Comparison of ENCODE assay signal across 10 cellular contexts in the genomic region with DNA sequence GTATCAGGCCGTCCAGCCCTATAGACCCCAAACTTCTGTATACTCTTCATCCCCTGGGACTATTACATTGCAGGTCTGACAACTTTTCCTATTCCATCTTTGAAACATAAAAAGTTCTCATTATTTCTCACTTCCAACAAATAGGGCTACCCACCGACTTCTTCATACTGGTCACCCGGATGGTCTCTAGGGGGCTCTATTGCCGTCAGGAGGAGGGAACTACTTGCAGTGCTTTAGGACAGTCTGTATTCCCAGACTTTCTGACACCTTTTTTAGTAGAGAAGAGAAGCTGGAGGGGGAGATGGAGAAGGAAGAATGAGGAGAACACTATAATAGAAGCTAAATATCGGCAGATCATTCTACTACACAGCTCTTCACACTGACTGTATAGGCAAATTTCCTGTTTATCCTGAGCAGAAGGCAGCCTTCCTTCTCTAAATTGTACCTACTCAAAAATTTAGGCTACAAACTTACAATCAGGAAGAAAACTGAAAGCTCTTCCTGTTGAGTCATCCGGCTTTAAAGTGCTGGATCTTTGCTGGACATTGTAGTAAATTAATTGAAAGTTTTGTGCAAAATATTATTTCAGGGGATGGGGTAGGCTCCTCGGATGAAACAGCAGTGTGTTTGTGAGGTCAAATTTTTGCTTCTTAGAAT. TPM values are rescaled to one million over a fixed set of nuclear protein-coding genes. Genes with fewer than 3 reads are reported as not detected.
DNase-seq lines count a peak whose midpoint lies in the region; ATAC-seq and TF ChIP-seq lines count a peak whose summit lies in the region.
"Had no signal": no experiment of that assay in that cellular context is flagged by ENCODE, and none has a peak within 500 bp of the region (broad histone marks: within the 10 kb centered on the region; RNA-seq: fewer than 3 reads in every experiment).

No MANE protein-coding gene starts in this region.

- intact Hi-C loops in adrenal gland (cut with DNase I) (no loop called here), body of pancreas (cut with DNase I) (no loop called here)

- TF ChIP-seq CTCF in AG04450 (IDR thresholded peaks at IDR 0.05; ENCODE audit: low read depth, low read length) (peak; percentile 31; the same call in 1 of the 2 replicates), adrenal gland (IDR thresholded peaks at IDR 0.05) (no peak), body of pancreas (IDR thresholded peaks at IDR 0.05) (no peak)

- ATAC-seq in body of pancreas = no peak

- no peaks in the 10 kb centered on the region for H3K9me3 ChIP-seq in AG04450 (ENCODE audit: control insufficient read depth, insufficient read depth, low read length)
- no peaks in the 10 kb centered on the region for H3K9me3 ChIP-seq in adrenal gland (replicated peaks in 1 of 3)
- H3K9me3 ChIP-seq in body of pancreas = no peaks in the 10 kb centered on the region

- CTCF ChIA-PET in AG04450 (lab: Charles Lee) = no interaction called here

- peaks cover 11 to 37% of the 10 kb centered on the region in 2 donors for H3K4me1 ChIP-seq in adrenal gland (replicated peaks in 1 of 2)
- no peaks in the 10 kb centered on the region for H3K4me1 ChIP-seq in body of pancreas

- no peak overlapping the region for H3K4me3 ChIP-seq in AG04450 (ENCODE audit: low read depth, low read length)
- H3K4me3 ChIP-seq in adrenal gland = no peak overlapping the region
- H3K4me3 ChIP-seq in body of pancreas = no peak overlapping the region
- H3K4me3 ChIP-seq: coronary artery, lung had no signal

- POLR2A ChIA-PET in AG04450 (lab: Yijun Ruan, JAX) = interaction anchor here (0.6 kb wide), 1 partner anchor 119 kb away, joined by 3 read pairs; no protein-coding TSS in a partner anchor

- TF ChIP-seq POLR2A in adrenal gland (IDR thresholded peaks at IDR 0.05) (no peak), body of pancreas (IDR thresholded peaks at IDR 0.05) (no peak)

- H3K27me3 ChIP-seq in AG04450 (ENCODE audit: control insufficient read depth, insufficient read depth, low read length) = no peaks in the 10 kb centered on the region
- no peaks in the 10 kb centered on the region for H3K27me3 ChIP-seq in adrenal gland
- H3K27me3 ChIP-seq in body of pancreas = no peaks in the 10 kb centered on the region

- H3K27ac ChIP-seq in AG04450 (ENCODE audit: low read depth, low read length) = peak overlapping the region; percentile 83
- H3K27ac ChIP-seq in adrenal gland = peak overlapping the region in 4 of 5 donors; percentile 59 to 88 (median 74)
- H3K27ac ChIP-seq in body of pancreas = no peak overlapping the region

- no peaks in the 10 kb centered on the region for H3K36me3 ChIP-seq in adrenal gland (replicated peaks in 1 of 2)
- H3K36me3 ChIP-seq in body of pancreas (replicated peaks in 1 of 2; ENCODE audit: insufficient read depth in 1 of 2, low read depth in 2 of 2) = no peaks in the 10 kb centered on the region

- 59 to 75% (median 64%) methylated on average over 7 of the region's 7 CpGs for WGBS in adrenal gland, 4 donors
- 63 to 69% methylated on average over 7 of the region's 7 CpGs for WGBS in body of pancreas, 2 donors

- no peak for DNase-seq in AG04450 (ENCODE audit: low read depth, low spot score)
- peak; percentile 41 for DNase-seq in HCEC 1CT
- no peak for DNase-seq in adrenal gland
- peak; percentile 70 for DNase-seq in left kidney (ENCODE audit: low read depth, low spot score)
- no peak for DNase-seq in ecto neural progenitor cell (ENCODE audit: low spot score)
- DNase-seq in body of pancreas = no peak
- DNase-seq in NK-92 treated with Interleukin-12 subunit alpha and Interleukin-12 subunit beta, amount 100 ng/mL, for 24 hours (lab: John Stamatoyannopoulos, UW) = no peak
- no peak for DNase-seq in HK-2 (ENCODE audit: unreplicated experiment)

RNA-seq across cellular contexts. Expression of a gene that starts 54.6 kb away (rescaled TPM):
- polyA plus RNA-seq in AG04450 (2011; rRNA removed) (3.3 and 4.6 TPM in 2 replicates), adrenal gland (1 to 10 TPM; 2.3 to 6.6 (median 2.4) TPM)
- 1.8 and 3.6 TPM in 2 replicates for polyA minus RNA-seq in AG04450 (2011; rRNA and poly(A)+ RNA removed)
- total RNA-seq in adrenal gland (1 to 10 TPM; 1.6 to 6.9 (median 3.1) TPM), body of pancreas (under 1 TPM; 0.66 to 0.78 TPM)

Comparison
In these comparisons a context has a peak if more than half of its experiments do, and no peak if none do; other contexts are left out.
1. DNase-seq: peak in HCEC 1CT (single experiment) and left kidney (single experiment); none in AG04450 (single experiment), adrenal gland (0 of 7), ecto neural progenitor cell (single experiment), body of pancreas (0 of 4), NK-92 treated with Interleukin-12 subunit alpha and Interleukin-12 subunit beta, amount 100 ng/mL, for 24 hours (single experiment) and HK-2 (single experiment).
2. H3K27ac ChIP-seq: peak in AG04450 (single experiment) and adrenal gland (4 of 5); none in body of pancreas (0 of 4).